ENCODE assay signal across 2 cellular contexts in the genomic region with DNA sequence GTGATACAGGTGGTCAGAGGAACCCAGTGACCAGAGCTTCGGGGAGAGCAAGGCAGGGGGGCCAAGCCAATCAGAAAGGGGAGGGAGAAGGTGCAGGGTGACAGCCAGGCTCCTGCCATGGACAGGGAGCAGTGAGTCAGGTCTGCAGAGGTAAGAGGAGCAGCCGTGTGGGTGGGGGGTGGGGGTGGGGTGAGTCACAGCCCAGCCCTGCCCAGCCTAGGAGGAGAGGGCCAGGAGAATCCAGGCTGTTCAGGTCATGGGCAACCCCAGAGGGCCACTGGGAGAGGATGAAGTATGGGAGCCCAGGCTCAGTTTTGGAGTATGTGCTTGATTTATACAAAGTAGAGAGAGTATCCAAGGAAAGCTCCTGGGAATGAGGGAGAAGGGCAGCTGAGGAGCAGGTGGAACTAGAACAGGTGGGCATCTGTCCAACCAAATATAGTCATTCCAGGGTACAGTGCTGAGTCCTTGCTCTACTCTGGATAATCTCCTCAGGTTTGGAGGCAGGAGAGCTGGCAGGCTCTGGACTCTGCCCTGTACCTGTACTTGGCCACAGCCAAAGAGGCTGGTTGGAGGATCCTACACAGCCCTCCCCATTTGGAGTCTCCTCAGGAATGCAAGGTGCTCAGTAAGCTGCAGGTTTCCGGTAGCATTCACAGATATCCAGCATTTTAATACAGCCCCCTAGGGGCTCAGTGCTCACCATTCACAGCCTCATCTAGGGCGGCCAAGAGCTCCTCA.
A peak's percentile ranks its signal among the peaks of the same experiment; 100 is the strongest.
TF ChIP-seq lines count a peak whose summit lies in the region.

No MANE protein-coding gene starts in this region.

TF ChIP-seq in IMR-90, 13 proteins besides CTCF, POLR2A, EP300 and RAD21:
- TF ChIP-seq RFX5 (IDR thresholded peaks at IDR 0.05; ENCODE audit: low read depth, low read length) (no peak), BHLHE40 (IDR thresholded peaks at IDR 0.05; ENCODE audit: low read depth, low read length) (no peak), MXI1 (IDR thresholded peaks at IDR 0.05; ENCODE audit: borderline replicate concordance, low read depth, low read length) (no peak), NFE2L2 (IDR thresholded peaks at IDR 0.05; ENCODE audit: low read depth, low read length) (no peak), CHD1 (IDR thresholded peaks at IDR 0.05; ENCODE audit: low read depth, low read length) (no peak), MAZ (IDR thresholded peaks at IDR 0.05; ENCODE audit: borderline replicate concordance, low read depth, low read length) (no peak), CEBPB (IDR thresholded peaks at IDR 0.05; ENCODE audit: low read depth, low read length) (no peak), SMC3 (IDR thresholded peaks at IDR 0.05; ENCODE audit: low read depth, low read length) (0 out of 2 replicates have a peak, but pooled peaks have one; percentile 1), MAFK (IDR thresholded peaks at IDR 0.05; ENCODE audit: low read depth, low read length) (no peak), FOS (IDR thresholded peaks at IDR 0.05; ENCODE audit: low read depth, low read length) (peak; percentile 40; the same call in 1 of the 2 replicates)
- TF ChIP-seq, protein P1, sequence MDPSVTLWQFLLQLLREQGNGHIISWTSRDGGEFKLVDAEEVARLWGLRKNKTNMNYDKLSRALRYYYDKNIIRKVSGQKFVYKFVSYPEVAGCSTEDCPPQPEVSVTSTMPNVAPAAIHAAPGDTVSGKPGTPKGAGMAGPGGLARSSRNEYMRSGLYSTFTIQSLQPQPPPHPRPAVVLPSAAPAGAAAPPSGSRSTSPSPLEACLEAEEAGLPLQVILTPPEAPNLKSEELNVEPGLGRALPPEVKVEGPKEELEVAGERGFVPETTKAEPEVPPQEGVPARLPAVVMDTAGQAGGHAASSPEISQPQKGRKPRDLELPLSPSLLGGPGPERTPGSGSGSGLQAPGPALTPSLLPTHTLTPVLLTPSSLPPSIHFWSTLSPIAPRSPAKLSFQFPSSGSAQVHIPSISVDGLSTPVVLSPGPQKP (IDR thresholded peaks at IDR 0.05; ENCODE audit: borderline replicate concordance, low read depth, low read length): no peak
TF ChIP-seq in IMR-90: peak in this region for 2.

TF ChIP-seq in GM12878, 131 proteins besides CTCF, POLR2A, EP300 and RAD21:
- TF ChIP-seq SP1 (IDR thresholded peaks at IDR 0.05; ENCODE audit: low read depth, low read length): no peak
- TF ChIP-seq, protein P2, sequence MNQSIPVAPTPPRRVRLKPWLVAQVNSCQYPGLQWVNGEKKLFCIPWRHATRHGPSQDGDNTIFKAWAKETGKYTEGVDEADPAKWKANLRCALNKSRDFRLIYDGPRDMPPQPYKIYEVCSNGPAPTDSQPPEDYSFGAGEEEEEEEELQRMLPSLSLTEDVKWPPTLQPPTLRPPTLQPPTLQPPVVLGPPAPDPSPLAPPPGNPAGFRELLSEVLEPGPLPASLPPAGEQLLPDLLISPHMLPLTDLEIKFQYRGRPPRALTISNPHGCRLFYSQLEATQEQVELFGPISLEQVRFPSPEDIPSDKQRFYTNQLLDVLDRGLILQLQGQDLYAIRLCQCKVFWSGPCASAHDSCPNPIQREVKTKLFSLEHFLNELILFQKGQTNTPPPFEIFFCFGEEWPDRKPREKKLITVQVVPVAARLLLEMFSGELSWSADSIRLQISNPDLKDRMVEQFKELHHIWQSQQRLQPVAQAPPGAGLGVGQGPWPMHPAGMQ (IDR thresholded peaks at IDR 0.05; ENCODE audit: borderline replicate concordance): no peak
- no peak for TF ChIP-seq KLF5 (IDR thresholded peaks at IDR 0.05; ENCODE audit: partially characterized antibody)
- TF ChIP-seq PAX8 (IDR thresholded peaks at IDR 0.05): no peak
- no peak for TF ChIP-seq ZNF384 (IDR thresholded peaks at IDR 0.05; ENCODE audit: borderline replicate concordance, low read depth, low read length)
- TF ChIP-seq, protein P1 (IDR thresholded peaks at IDR 0.05; ENCODE audit: low read depth, low read length): no peak
- TF ChIP-seq ASH2L (IDR thresholded peaks at IDR 0.05; ENCODE audit: borderline replicate concordance, low read depth): no peak
- TF ChIP-seq NR2C1 (IDR thresholded peaks at IDR 0.05): no peak
- TF ChIP-seq SMC3 (IDR thresholded peaks at IDR 0.05; ENCODE audit: borderline replicate concordance, low read length): no peak
- TF ChIP-seq EGR1 (IDR thresholded peaks at IDR 0.05; ENCODE audit: borderline replicate concordance in 1 of 2, low read depth in 2 of 2, low read length in 2 of 2): no peak
- TF ChIP-seq, protein P3, sequence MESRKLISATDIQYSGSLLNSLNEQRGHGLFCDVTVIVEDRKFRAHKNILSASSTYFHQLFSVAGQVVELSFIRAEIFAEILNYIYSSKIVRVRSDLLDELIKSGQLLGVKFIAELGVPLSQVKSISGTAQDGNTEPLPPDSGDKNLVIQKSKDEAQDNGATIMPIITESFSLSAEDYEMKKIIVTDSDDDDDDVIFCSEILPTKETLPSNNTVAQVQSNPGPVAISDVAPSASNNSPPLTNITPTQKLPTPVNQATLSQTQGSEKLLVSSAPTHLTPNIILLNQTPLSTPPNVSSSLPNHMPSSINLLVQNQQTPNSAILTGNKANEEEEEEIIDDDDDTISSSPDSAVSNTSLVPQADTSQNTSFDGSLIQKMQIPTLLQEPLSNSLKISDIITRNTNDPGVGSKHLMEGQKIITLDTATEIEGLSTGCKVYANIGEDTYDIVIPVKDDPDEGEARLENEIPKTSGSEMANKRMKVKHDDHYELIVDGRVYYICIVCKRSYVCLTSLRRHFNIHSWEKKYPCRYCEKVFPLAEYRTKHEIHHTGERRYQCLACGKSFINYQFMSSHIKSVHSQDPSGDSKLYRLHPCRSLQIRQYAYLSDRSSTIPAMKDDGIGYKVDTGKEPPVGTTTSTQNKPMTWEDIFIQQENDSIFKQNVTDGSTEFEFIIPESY (IDR thresholded peaks at IDR 0.05): no peak
- TF ChIP-seq, protein P4, sequence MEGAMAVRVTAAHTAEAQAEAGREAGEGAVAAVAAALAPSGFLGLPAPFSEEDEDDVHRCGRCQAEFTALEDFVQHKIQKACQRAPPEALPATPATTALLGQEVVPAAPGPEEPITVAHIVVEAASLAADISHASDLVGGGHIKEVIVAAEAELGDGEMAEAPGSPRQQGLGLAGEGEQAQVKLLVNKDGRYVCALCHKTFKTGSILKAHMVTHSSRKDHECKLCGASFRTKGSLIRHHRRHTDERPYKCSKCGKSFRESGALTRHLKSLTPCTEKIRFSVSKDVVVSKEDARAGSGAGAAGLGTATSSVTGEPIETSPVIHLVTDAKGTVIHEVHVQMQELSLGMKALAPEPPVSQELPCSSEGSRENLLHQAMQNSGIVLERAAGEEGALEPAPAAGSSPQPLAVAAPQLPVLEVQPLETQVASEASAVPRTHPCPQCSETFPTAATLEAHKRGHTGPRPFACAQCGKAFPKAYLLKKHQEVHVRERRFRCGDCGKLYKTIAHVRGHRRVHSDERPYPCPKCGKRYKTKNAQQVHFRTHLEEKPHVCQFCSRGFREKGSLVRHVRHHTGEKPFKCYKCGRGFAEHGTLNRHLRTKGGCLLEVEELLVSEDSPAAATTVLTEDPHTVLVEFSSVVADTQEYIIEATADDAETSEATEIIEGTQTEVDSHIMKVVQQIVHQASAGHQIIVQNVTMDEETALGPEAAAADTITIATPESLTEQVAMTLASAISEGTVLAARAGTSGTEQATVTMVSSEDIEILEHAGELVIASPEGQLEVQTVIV (IDR thresholded peaks at IDR 0.05; ENCODE audit: borderline replicate concordance, partially characterized antibody): no peak
- TF ChIP-seq NFYA (IDR thresholded peaks at IDR 0.05; ENCODE audit: borderline replicate concordance, low read depth, low read length): no peak
- no peak for TF ChIP-seq NR2C2 (IDR thresholded peaks at IDR 0.05; ENCODE audit: borderline replicate concordance, control insufficient read depth, insufficient read length, low read depth)
- TF ChIP-seq ETV6 (conservative IDR thresholded peaks at IDR 0.05 in 1 of 2, IDR thresholded peaks at IDR 0.05 in 1 of 2; ENCODE audit: borderline replicate concordance in 1 of 2, low read depth in 1 of 2): no peak
- TF ChIP-seq BRCA1 (IDR thresholded peaks at IDR 0.05; ENCODE audit: low read depth, low read length): no peak
- TF ChIP-seq STAT3 (IDR thresholded peaks at IDR 0.05; ENCODE audit: low read depth, low read length): no peak
- no peak for TF ChIP-seq STAT1 (conservative IDR thresholded peaks at IDR 0.05)
- no peak for TF ChIP-seq SREBF1 (IDR thresholded peaks at IDR 0.05; ENCODE audit: low read length)
